Comparison of ENCODE assay signal across 18 cellular contexts in genomic region chr5:140130949-140131733, GRCh38. TPM values are rescaled to one million over a fixed set of nuclear protein-coding genes. Genes with fewer than 3 reads are reported as not detected.
DNase-seq lines count a peak whose midpoint lies in the region; ATAC-seq, FAIRE-seq and TF ChIP-seq lines count a peak whose summit lies in the region.
"Had no signal": no experiment of that assay in that cellular context is flagged by ENCODE, and none has a peak within 500 bp of the region (broad histone marks: within the 10 kb centered on the region; RNA-seq: fewer than 3 reads in every experiment).

No MANE protein-coding gene starts in this region.

- TF ChIP-seq CTCF in MCF 10A (IDR thresholded peaks at IDR 0.05; ENCODE audit: unreplicated experiment) (no peak), breast epithelium (IDR thresholded peaks at IDR 0.05) (no peak), IMR-90 (conservative IDR thresholded peaks at IDR 0.05; ENCODE audit: low read depth, low read length) (no peak), astrocyte (IDR thresholded peaks at IDR 0.05; ENCODE audit: insufficient read depth, low read depth, low read length) (no peak)

- dilution Hi-C loops in IMR-90 (cut with HindIII; ENCODE audit: low sequenced_read_pairs, unreplicated experiment) = no loop called here

- in situ Hi-C loops in IMR-90 (cut with MboI; ENCODE audit: low sequenced_read_pairs) = no loop called here

- no peak for DNase-seq in MCF 10A (ENCODE audit: unreplicated experiment)
- DNase-seq in breast epithelium (ENCODE audit: low spot score in 2 of 2) = no peak
- DNase-seq in IMR-90 = no peak
- no peak for DNase-seq in astrocyte (ENCODE audit: low read depth)
- peak in 1 of 2 donors; percentile 43 for DNase-seq in stimulated activated effector memory CD8-positive, alpha-beta T cell treated with anti-CD3 and anti-CD28 coated beads, Interleukin-12 subunit alpha, Interleukin-12 subunit beta, amount 100 ng/mL, for 72 hours (ENCODE audit: low spot score in 2 of 2)
- DNase-seq in central memory CD4-positive, alpha-beta T cell = no peak
- DNase-seq: CD8-positive, alpha-beta memory T cell; NCI-H1694 treated with DMSO at 0.1 percent for 48 hours; NCI-H446; stimulated activated naive CD4-positive, alpha-beta T cell treated with Interleukin-2 at 50 U/mL for 16 hours had no signal

- H4K91ac ChIP-seq in IMR-90 (ENCODE audit: insufficient read depth, low read depth, low read length) = no peak overlapping the region

- H3K4me2 ChIP-seq in IMR-90 (ENCODE audit: low read depth, low read length) (peak overlapping the region; percentile 16; the same call in 1 of the 2 replicates), astrocyte (ENCODE audit: low read length) (peak overlapping the region; percentile 68)

- TF ChIP-seq RAD21 in IMR-90 (IDR thresholded peaks at IDR 0.05; ENCODE audit: low read length) = no peak

- no peaks in the 10 kb centered on the region for H3K36me3 Mint-ChIP-seq in MCF 10A (ENCODE audit: insufficient read depth, unreplicated experiment)
- H3K36me3 Mint-ChIP-seq in astrocyte (ENCODE audit: low read depth, unreplicated experiment) = no peaks in the 10 kb centered on the region
- H3K36me3 Mint-ChIP-seq in stimulated activated effector memory CD8-positive, alpha-beta T cell treated with anti-CD3 and anti-CD28 coated beads, Interleukin-12 subunit alpha, Interleukin-12 subunit beta, amount 100 ng/mL, for 72 hours = no peaks in the 10 kb centered on the region
- H3K36me3 Mint-ChIP-seq: CD8-positive, alpha-beta memory T cell had no signal

- H3K9me3 ChIP-seq in breast epithelium = no peaks in the 10 kb centered on the region
- H3K9me3 ChIP-seq in IMR-90 (ENCODE audit: control insufficient read depth, insufficient read depth, low read length) = no peaks in the 10 kb centered on the region
- no peaks in the 10 kb centered on the region for H3K9me3 ChIP-seq in astrocyte (ENCODE audit: insufficient read depth, low read depth, low read length)
- H3K9me3 ChIP-seq: neutrophil, upper lobe of left lung had no signal

- H3K9ac ChIP-seq in IMR-90 (ENCODE audit: low read depth, low read length) (peak overlapping the region; percentile 18; the same call in 1 of the 2 replicates), astrocyte (ENCODE audit: low read length) (no peak overlapping the region)

- H3K27me3 Mint-ChIP-seq in MCF 10A (ENCODE audit: insufficient read depth, unreplicated experiment) = no peaks in the 10 kb centered on the region
- peaks cover 4% of the 10 kb centered on the region for H3K27me3 Mint-ChIP-seq in astrocyte (ENCODE audit: low read depth, unreplicated experiment)
- H3K27me3 Mint-ChIP-seq: CD8-positive, alpha-beta memory T cell; IgD-negative memory B cell had no signal

- CTCF ChIA-PET in MCF 10A (lab: Yijun Ruan, JAX) (interaction anchor here (0.9 to 3.1 kb wide), 8 partner anchors 10 to 228 kb away, joined by 3 to 34 read pairs (median 5); no protein-coding TSS in a partner anchor), IMR-90 (lab: Yijun Ruan, JAX) (interaction anchor here (0.6 to 1.5 kb wide), 4 partner anchors 13 to 18 kb away, joined by 3 to 9 read pairs (median 4); no protein-coding TSS in a partner anchor)

- H3K14ac ChIP-seq in IMR-90 (replicated peaks; ENCODE audit: low read depth, low read length) = peak overlapping the region; percentile 53; the same call in 1 of the 2 replicates

- peak overlapping the region; percentile 87 for H2AK5ac ChIP-seq in IMR-90 (ENCODE audit: low read depth, low read length)

- H3K4me1 Mint-ChIP-seq in MCF 10A (ENCODE audit: insufficient read depth, unreplicated experiment) (peaks cover 12% of the 10 kb centered on the region), astrocyte (ENCODE audit: low read depth, unreplicated experiment) (peaks cover 19% of the 10 kb centered on the region)
- peaks cover 35% of the 10 kb centered on the region for H3K4me1 Mint-ChIP-seq in stimulated activated effector memory CD8-positive, alpha-beta T cell treated with anti-CD3 and anti-CD28 coated beads, Interleukin-12 subunit alpha, Interleukin-12 subunit beta, amount 100 ng/mL, for 72 hours

- peak overlapping the region; percentile 75 for H2BK5ac ChIP-seq in IMR-90 (ENCODE audit: low read depth, low read length, poor library complexity, severe bottlenecking)

- H3K27ac Mint-ChIP-seq in MCF 10A (ENCODE audit: low read depth, unreplicated experiment) (peak overlapping the region; percentile 44), astrocyte (ENCODE audit: unreplicated experiment) (peak overlapping the region; percentile 49)
- no peak overlapping the region for H3K27ac Mint-ChIP-seq in stimulated activated effector memory CD8-positive, alpha-beta T cell treated with anti-CD3 and anti-CD28 coated beads, Interleukin-12 subunit alpha, Interleukin-12 subunit beta, amount 100 ng/mL, for 72 hours

- ATAC-seq in IMR-90 (ENCODE audit: low read depth) = no peak
- ATAC-seq in stimulated activated effector memory CD8-positive, alpha-beta T cell treated with anti-CD3 and anti-CD28 coated beads, Interleukin-12 subunit alpha, Interleukin-12 subunit beta, amount 100 ng/mL, for 72 hours = peak; percentile 65
- no peak for ATAC-seq in HG02571 (IDR thresholded peaks at IDR 0.05; ENCODE audit: unreplicated experiment)
- ATAC-seq in GM21515 (IDR thresholded peaks at IDR 0.05; ENCODE audit: unreplicated experiment) = no peak

- H3K79me1 ChIP-seq in IMR-90 (ENCODE audit: low read depth in 1 of 2, low read length in 2 of 2) = peaks cover 34 to 73% of the 10 kb centered on the region in 2 experiments

- H4K5ac ChIP-seq in IMR-90 (ENCODE audit: low read depth, low read length) = no peak overlapping the region

- H4K20me1 ChIP-seq in IMR-90 (ENCODE audit: insufficient read depth, low read length) (peaks cover 27% of the 10 kb centered on the region), astrocyte (ENCODE audit: insufficient read depth, low read length) (peaks cover 23% of the 10 kb centered on the region)

- H2AK9ac ChIP-seq in IMR-90 (replicated peaks; ENCODE audit: low read depth, low read length, poor library complexity) = peak overlapping the region; percentile 20

- 60% methylated on average over 2 of the region's 5 CpGs; no CpG with 5 or more reads in 1 of the 2 experiments for WGBS in IMR-90 (ENCODE audit: extremely low coverage in 2 of 2, insufficient read length in 1 of 2), 2 experiments

- H2BK15ac ChIP-seq in IMR-90 (ENCODE audit: low read depth, low read length) = peak overlapping the region; percentile 83; the same call in 2 of the 3 replicates

- H3K4me3 Mint-ChIP-seq in MCF 10A (ENCODE audit: unreplicated experiment) (no peak overlapping the region), astrocyte (ENCODE audit: unreplicated experiment) (no peak overlapping the region)
- no peak overlapping the region for H3K4me3 Mint-ChIP-seq in stimulated activated effector memory CD8-positive, alpha-beta T cell treated with anti-CD3 and anti-CD28 coated beads, Interleukin-12 subunit alpha, Interleukin-12 subunit beta, amount 100 ng/mL, for 72 hours
- H3K4me3 Mint-ChIP-seq: IgD-negative memory B cell had no signal

- H2BK20ac ChIP-seq in IMR-90 (ENCODE audit: low read depth, low read length) = peak overlapping the region; percentile 79; the same call in 1 of the 2 replicates

- no peak overlapping the region for H3K56ac ChIP-seq in IMR-90 (ENCODE audit: extremely low read depth, insufficient read depth, low read length)

- H3K9me3 Mint-ChIP-seq in MCF 10A (ENCODE audit: unreplicated experiment) (no peaks in the 10 kb centered on the region), astrocyte (ENCODE audit: unreplicated experiment) (no peaks in the 10 kb centered on the region)
- no peaks in the 10 kb centered on the region for H3K9me3 Mint-ChIP-seq in stimulated activated effector memory CD8-positive, alpha-beta T cell treated with anti-CD3 and anti-CD28 coated beads, Interleukin-12 subunit alpha, Interleukin-12 subunit beta, amount 100 ng/mL, for 72 hours
- H3K9me3 Mint-ChIP-seq: CD8-positive, alpha-beta memory T cell; IgD-negative memory B cell had no signal

- peak overlapping the region; percentile 39; the same call in 1 of the 2 replicates for H3K23ac ChIP-seq in IMR-90 (ENCODE audit: low read depth, low read length)

- H3K18ac ChIP-seq in IMR-90 (ENCODE audit: low read depth, low read length) = no peak overlapping the region; the same call in 1 of the 2 replicates

- no TSS peak for BruUV-seq in MCF 10A (replicated peaks; lab: Mats Ljungman, UMichigan)
- no TSS peak for BruUV-seq in IMR-90 (replicated peaks; lab: Mats Ljungman, UMichigan)

- H2BK120ac ChIP-seq in IMR-90 (ENCODE audit: low read depth, low read length) = peak overlapping the region; percentile 73

- H3K4me1 ChIP-seq in breast epithelium = peaks cover 3 to 6% of the 10 kb centered on the region in 2 donors
- peaks cover 16% of the 10 kb centered on the region for H3K4me1 ChIP-seq in IMR-90 (ENCODE audit: control insufficient read depth, insufficient read depth, low read length)
- peaks cover 15% of the 10 kb centered on the region for H3K4me1 ChIP-seq in astrocyte (ENCODE audit: insufficient read depth, low read length)

- TF ChIP-seq POLR2A in breast epithelium (IDR thresholded peaks at IDR 0.05) = no peak
- TF ChIP-seq POLR2A in IMR-90 (IDR thresholded peaks at IDR 0.05; ENCODE audit: low read depth, low read length) = no peak

- no peak overlapping the region for H2AFZ ChIP-seq in IMR-90 (replicated peaks; ENCODE audit: low read length, poor library complexity)
- peak overlapping the region; percentile 28 for H2AFZ ChIP-seq in astrocyte (ENCODE audit: low read depth, low read length)

- intact Hi-C loops in MCF 10A (cut with micrococcal nuclease) = no loop called here
- intact Hi-C loops in breast epithelium (cut with DNase I; ENCODE audit: low total_unique reads) = no loop called here
- intact Hi-C loops in IMR-90 (cut with micrococcal nuclease) = no loop called here

- H3K36me3 ChIP-seq in breast epithelium (no peaks in the 10 kb centered on the region), IMR-90 (ENCODE audit: control insufficient read depth, insufficient read depth, low read length) (no peaks in the 10 kb centered on the region), astrocyte (ENCODE audit: insufficient read depth, low read length) (no peaks in the 10 kb centered on the region)
- H3K36me3 ChIP-seq: neutrophil, upper lobe of left lung had no signal

- FAIRE-seq in astrocyte (lab: Jason Lieb, UNC) = peak; percentile 47
- FAIRE-seq: endometrium had no signal

- H3K9me1 ChIP-seq in IMR-90 (ENCODE audit: insufficient read depth, low read length) = peaks cover 28% of the 10 kb centered on the region

- H3K4ac ChIP-seq in IMR-90 (ENCODE audit: low read depth, low read length) = peak overlapping the region; percentile 72

- POLR2A ChIA-PET in MCF 10A (lab: Yijun Ruan, JAX) = interaction anchor here (0.8 to 3.4 kb wide), 8 partner anchors 9 to 24 kb away, joined by 3 to 49 read pairs (median 4); partner anchors contain the start of gene PURA
- POLR2A ChIA-PET in IMR-90 (lab: Charles Lee; ENCODE audit: unreplicated experiment) = interaction anchor here (1.1 kb wide), 1 partner anchor 24 kb away, joined by 5 read pairs; no protein-coding TSS in a partner anchor

- H3K27me3 ChIP-seq in breast epithelium (no peaks in the 10 kb centered on the region), IMR-90 (ENCODE audit: control insufficient read depth, insufficient read depth, low read length) (no peaks in the 10 kb centered on the region), astrocyte (ENCODE audit: insufficient read depth, low read length) (no peaks in the 10 kb centered on the region)
- H3K27me3 ChIP-seq: upper lobe of left lung had no signal

- peak overlapping the region; percentile 12 to 86; a peak in 3 of 4 replicates for H4K8ac ChIP-seq in IMR-90 (ENCODE audit: low read depth in 2 of 2, low read length in 2 of 2)

- peak overlapping the region in 1 of 2 donors; percentile 11 for H3K27ac ChIP-seq in breast epithelium
- peak overlapping the region; percentile 25; the same call in 1 of the 2 replicates for H3K27ac ChIP-seq in IMR-90 (ENCODE audit: insufficient read depth, low read length)
- H3K27ac ChIP-seq in astrocyte (ENCODE audit: low read depth, low read length) = peak overlapping the region; percentile 4
- H3K27ac ChIP-seq: neutrophil, RWPE1, VCaP had no signal

- H3K4me3 ChIP-seq in breast epithelium = no peak overlapping the region
- no peak overlapping the region for H3K4me3 ChIP-seq in IMR-90 (ENCODE audit: insufficient read depth, low read depth, low read length)
- H3K4me3 ChIP-seq in astrocyte (ENCODE audit: insufficient read depth, low read depth, low read length) = no peak overlapping the region
- H3K4me3 ChIP-seq: upper lobe of left lung had no signal

- peaks cover 15% of the 10 kb centered on the region for H3K79me2 ChIP-seq in astrocyte (ENCODE audit: insufficient read depth, low read length)

RNA-seq across cellular contexts. Expression of gene IGIP, which starts 5.4 kb away (rescaled TPM):
- total RNA-seq in MCF 10A (2022) (7.5 and 8.3 TPM in 2 replicates), breast epithelium (10 to 100 TPM; 19.0 to 23.1 (median 21.8) TPM), IMR-90 (2012; rRNA removed) (5.0 and 6.7 TPM in 2 replicates), astrocyte (2.4 and 2.6 TPM in 2 replicates)
- polyA plus RNA-seq in IMR-90 (2012; rRNA removed) = 0.83 and 1.2 TPM in 2 replicates
- 0.16 and 0.32 TPM in 2 replicates for polyA plus RNA-seq in IMR-90 (2012; cell fraction: cytosol; rRNA removed)
- polyA plus RNA-seq in IMR-90 (2012; cell fraction: nucleus; rRNA removed; ENCODE audit: low replicate concordance) = 0.65 and 4.4 TPM in 2 replicates

RNA-seq across cellular contexts. Expression of gene PURA, which starts 17.2 kb away (rescaled TPM):
- 20.1 and 24.6 TPM in 2 replicates for total RNA-seq in MCF 10A (2022)
- 10 to 100 TPM; 27.9 to 33.8 (median 30.1) TPM for total RNA-seq in breast epithelium
- 5.6 and 13.9 TPM in 2 replicates for total RNA-seq in IMR-90 (2012; rRNA removed)
- polyA plus RNA-seq in IMR-90 (2012; rRNA removed) = 3.8 TPM in 2 replicates
- 2.7 and 5.0 TPM in 2 replicates for polyA plus RNA-seq in IMR-90 (2012; cell fraction: cytosol; rRNA removed)
- polyA plus RNA-seq in IMR-90 (2012; cell fraction: nucleus; rRNA removed; ENCODE audit: low replicate concordance) = 3.0 and 3.1 TPM in 2 replicates
- total RNA-seq in astrocyte = 9.1 and 9.2 TPM in 2 replicates

RNA-seq across cellular contexts. Expression of gene CYSTM1, which starts 43.8 kb away (rescaled TPM):
- total RNA-seq in MCF 10A (2022) = 59.4 and 105 TPM in 2 replicates
- total RNA-seq in breast epithelium = 100 to 1,000 TPM in 1 of 3 donors, 10 to 100 TPM in 2; 56.5 to 108 (median 76.0) TPM
- total RNA-seq in IMR-90 (2012; rRNA removed) = 6.7 and 7.3 TPM in 2 replicates
- polyA plus RNA-seq in IMR-90 (2012; rRNA removed) = 15.0 and 16.3 TPM in 2 replicates
- 19.3 and 25.4 TPM in 2 replicates for polyA plus RNA-seq in IMR-90 (2012; cell fraction: cytosol; rRNA removed)
- 3.4 and 8.3 TPM in 2 replicates for polyA plus RNA-seq in IMR-90 (2012; cell fraction: nucleus; rRNA removed; ENCODE audit: low replicate concordance)
- 35.2 and 46.3 TPM in 2 replicates for total RNA-seq in astrocyte
